Comparison of ENCODE assay signal across 10 cellular contexts in genomic region chr17:35090707-35091106, GRCh38. TPM values are rescaled to one million over a fixed set of nuclear protein-coding genes. Genes with fewer than 3 reads are reported as not detected.
"Had no signal": no experiment of that assay in that cellular context is flagged by ENCODE, and none has a peak within 500 bp of the region (broad histone marks: within the 10 kb centered on the region; RNA-seq: fewer than 3 reads in every experiment).

No MANE protein-coding gene starts in this region.

RNA-seq across cellular contexts. Expression of gene FNDC8, which starts 30.7 kb away (rescaled TPM):
- total RNA-seq: activated naive CD8-positive, alpha-beta T cell treated with anti-CD3 and anti-CD28 coated beads for 36 hours; activated T-helper 1 cell treated with anti-CD3 and anti-CD28 coated beads, Interleukin-12 subunit alpha, Interleukin-12 subunit beta, Interleukin-2, Interleukin-4 antibody, amounts not matched to agents 30 ng/mL and 10 ng/mL and 1 ng/mL, durations not matched to agents 14 hours and 24 hours and 36 hours; cardiac septum; IMR-90; LHCN-M2; M059J; Peyer's patch; Right ventricle myocardium superior; SJCRH30 had no signal
- polyA plus RNA-seq: IMR-90, SK-N-SH had no signal

RNA-seq across cellular contexts. Expression of gene UNC45B, which starts 56.9 kb away (rescaled TPM):
- total RNA-seq: activated T-helper 1 cell treated with anti-CD3 and anti-CD28 coated beads, Interleukin-12 subunit alpha, Interleukin-12 subunit beta, Interleukin-2, Interleukin-4 antibody, amounts not matched to agents 30 ng/mL and 10 ng/mL and 1 ng/mL, durations not matched to agents 14 hours and 24 hours and 36 hours; IMR-90; Peyer's patch had no signal
- polyA plus RNA-seq: IMR-90, SK-N-SH had no signal
